ENCODE assay signal across 28 cellular contexts in the genomic region with DNA sequence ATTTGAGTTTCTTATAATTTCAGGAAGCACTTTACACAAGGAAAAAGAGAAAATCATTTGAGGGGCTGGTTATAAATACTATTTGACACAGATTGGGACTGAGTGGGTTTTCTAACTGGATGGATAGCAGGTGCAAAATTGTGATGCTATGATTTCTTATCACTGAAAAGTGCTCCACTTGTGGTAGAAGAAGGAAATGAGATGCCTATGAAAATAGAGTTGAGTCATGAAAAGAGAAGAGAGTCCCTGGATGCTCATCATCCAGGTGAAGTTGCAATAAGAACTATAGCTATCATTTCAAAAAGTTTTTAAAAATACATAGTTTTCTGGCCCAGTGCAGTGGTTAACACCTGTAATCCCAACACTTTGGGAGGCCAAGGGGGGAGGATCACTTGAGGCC.
"Had no signal": no experiment of that assay in that cellular context is flagged by ENCODE, and none has a peak within 500 bp of the region (broad histone marks: within the 10 kb centered on the region; RNA-seq: fewer than 3 reads in every experiment).

No MANE protein-coding gene starts in this region.

- H3K9me3 Mint-ChIP-seq: activated B cell treated with CpG ODN at 0.5 μM for 24 hours; activated CD4-positive, alpha-beta T cell treated with anti-CD3 and anti-CD28 coated beads, Interleukin-2, amount 10 ng/mL, durations not matched to agents 24 days and 14 days; activated naive CD4-positive, alpha-beta T cell treated with anti-CD3 and anti-CD28 coated beads, Interleukin-2, amount 50 U/mL, for 24 hours; activated T-cell treated with anti-CD3 and anti-CD28 coated beads, Interleukin-2, amount 50 U/mL, for 24 hours; activated T-helper 1 cell treated with anti-CD3 and anti-CD28 coated beads, Interleukin-12 subunit alpha, Interleukin-12 subunit beta, Interleukin-2, Interleukin-4 antibody, amounts not matched to agents 30 ng/mL and 10 ng/mL and 1 ng/mL, durations not matched to agents 14 hours and 24 hours and 36 hours; T-cell had no signal

- FAIRE-seq: TTC549 had no signal

- H3K4me3 ChIP-seq: breast epithelium, colonic mucosa, SK-N-MC had no signal

- H3K27ac Mint-ChIP-seq: activated B cell treated with CpG ODN at 0.5 μM for 24 hours; activated CD4-positive, alpha-beta T cell treated with anti-CD3 and anti-CD28 coated beads, Interleukin-2, amount 10 ng/mL, durations not matched to agents 24 days and 14 days; activated CD8-positive, alpha-beta memory T cell treated with anti-CD3 and anti-CD28 coated beads, Interleukin-2, amount 10 ng/mL, durations not matched to agents 7 days and 5 days; activated naive CD4-positive, alpha-beta T cell treated with anti-CD3 and anti-CD28 coated beads, Interleukin-2, amount 50 U/mL, for 24 hours; activated T-cell treated with anti-CD3 and anti-CD28 coated beads, Interleukin-2, amount 50 U/mL, for 24 hours; activated T-helper 1 cell treated with anti-CD3 and anti-CD28 coated beads, Interleukin-12 subunit alpha, Interleukin-12 subunit beta, Interleukin-2, Interleukin-4 antibody, amounts not matched to agents 30 ng/mL and 10 ng/mL and 1 ng/mL, durations not matched to agents 14 hours and 24 hours and 36 hours; T-cell had no signal

- H3K27ac ChIP-seq: breast epithelium, colonic mucosa, SK-N-MC had no signal

- H3K4me1 ChIP-seq: breast epithelium, colonic mucosa had no signal

- H3K9me3 ChIP-seq: breast epithelium, colonic mucosa had no signal

- H3K27me3 Mint-ChIP-seq: activated B cell treated with CpG ODN at 0.5 μM for 24 hours; activated CD4-positive, alpha-beta T cell treated with anti-CD3 and anti-CD28 coated beads, Interleukin-2, amount 10 ng/mL, durations not matched to agents 24 days and 14 days; activated CD8-positive, alpha-beta memory T cell treated with anti-CD3 and anti-CD28 coated beads, Interleukin-2, amount 10 ng/mL, durations not matched to agents 7 days and 5 days; activated naive CD4-positive, alpha-beta T cell treated with anti-CD3 and anti-CD28 coated beads, Interleukin-2, amount 50 U/mL, for 24 hours; activated T-cell treated with anti-CD3 and anti-CD28 coated beads, Interleukin-2, amount 50 U/mL, for 24 hours; T-cell had no signal

- H3K4me3 Mint-ChIP-seq: activated B cell treated with CpG ODN at 0.5 μM for 24 hours; activated CD4-positive, alpha-beta T cell treated with anti-CD3 and anti-CD28 coated beads, Interleukin-2, amount 10 ng/mL, durations not matched to agents 24 days and 14 days; activated CD8-positive, alpha-beta memory T cell treated with anti-CD3 and anti-CD28 coated beads, Interleukin-2, amount 10 ng/mL, durations not matched to agents 7 days and 5 days; activated naive CD4-positive, alpha-beta T cell treated with anti-CD3 and anti-CD28 coated beads, Interleukin-2, amount 50 U/mL, for 24 hours; activated T-cell treated with anti-CD3 and anti-CD28 coated beads, Interleukin-2, amount 50 U/mL, for 24 hours; activated T-helper 1 cell treated with anti-CD3 and anti-CD28 coated beads, Interleukin-12 subunit alpha, Interleukin-12 subunit beta, Interleukin-2, Interleukin-4 antibody, amounts not matched to agents 30 ng/mL and 10 ng/mL and 1 ng/mL, durations not matched to agents 14 hours and 24 hours and 36 hours; T-cell had no signal

- H3K36me3 ChIP-seq: breast epithelium, colonic mucosa had no signal

- H3K27me3 ChIP-seq: breast epithelium, colonic mucosa had no signal

- ATAC-seq: activated CD8-positive, alpha-beta memory T cell treated with anti-CD3 and anti-CD28 coated beads, Interleukin-2, amount 10 ng/mL, durations not matched to agents 7 days and 5 days; T-cell had no signal

- DNase-seq: activated B cell treated with CpG ODN at 0.5 μM for 24 hours; activated CD4-positive, alpha-beta T cell treated with anti-CD3 and anti-CD28 coated beads for 1 hour; activated CD4-positive, alpha-beta T cell treated with anti-CD3 and anti-CD28 coated beads, Interleukin-2, amount 10 ng/mL, durations not matched to agents 24 days and 14 days; activated CD4-positive, alpha-beta T cell treated with anti-CD3 and anti-CD28 coated beads, Interleukin-2, amount 50 U/mL, for 48 hours; activated CD8-positive, alpha-beta memory T cell treated with anti-CD3 and anti-CD28 coated beads, Interleukin-2, amount 10 ng/mL, durations not matched to agents 7 days and 5 days; activated effector memory CD4-positive, alpha-beta T cell treated with Interleukin-2 at 50 U/mL for 16 hours; activated naive CD4-positive, alpha-beta T cell; activated T-cell treated with anti-CD3 and anti-CD28 coated beads, Interleukin-2, amount 50 U/mL, for 24 hours; aorta; caudate nucleus; colonic mucosa; MM.1S; NCI-H1048; NCI-H146; NCI-H1930; NCI-H2171; NCI-H226; NCI-H526; NCI-H774; NK-92 treated with Interleukin-12 subunit alpha and Interleukin-12 subunit beta, amount 100 ng/mL, for 24 hours; SIG-M5; T-cell; T1000 had no signal

- H3K4me1 Mint-ChIP-seq: activated B cell treated with CpG ODN at 0.5 μM for 24 hours had no signal
